Comparison of ENCODE assay signal across 15 cellular contexts in genomic region chr20:33130553-33130952, GRCh38. TPM values are rescaled to one million over a fixed set of nuclear protein-coding genes. Genes with fewer than 3 reads are reported as not detected.
DNase-seq lines count a peak whose midpoint lies in the region; ATAC-seq and TF ChIP-seq lines count a peak whose summit lies in the region.
"Had no signal": no experiment of that assay in that cellular context is flagged by ENCODE, and none has a peak within 500 bp of the region (broad histone marks: within the 10 kb centered on the region; RNA-seq: fewer than 3 reads in every experiment).

No MANE protein-coding gene starts in this region.

- DNase-seq in Daoy (ENCODE audit: low read depth): peak; percentile 68
- peak; percentile 35 for DNase-seq in NCI-H2029 (lab: John Stamatoyannopoulos, UW)
- DNase-seq in epithelial cell of esophagus (ENCODE audit: low read depth): peak; percentile 68
- no peak for DNase-seq in sciatic nerve (ENCODE audit: low spot score)
- DNase-seq in posterior vena cava (ENCODE audit: low spot score): no peak
- no peak for DNase-seq in activated CD4-positive, alpha-beta T cell treated with anti-CD3 and anti-CD28 coated beads for 4 hours
- no peak for DNase-seq in NCI-H1417 (lab: John Stamatoyannopoulos, UW)
- no peak for DNase-seq in NCI-H2171 (lab: John Stamatoyannopoulos, UW)
- DNase-seq: activated CD8-positive, alpha-beta memory T cell treated with anti-CD3 and anti-CD28 coated beads for 24 hours; cerebellar nuclear complex; NCI-H1417 treated with DMSO at 0.1 percent for 48 hours; NCI-H345; SIG-M5; stimulated activated CD4-positive, alpha-beta T cell treated with anti-CD3 and anti-CD28 coated beads, Interleukin-2, amount 100 ng/mL, for 24 hours had no signal

- no peak for TF ChIP-seq CTCF in epithelial cell of esophagus (IDR thresholded peaks at IDR 0.05; ENCODE audit: insufficient read depth, low read depth, low read length, missing control alignments)

- intact Hi-C loops in sciatic nerve (cut with DNase I) (no loop called here), posterior vena cava (cut with DNase I) (no loop called here)

- H3K4me3 ChIP-seq in epithelial cell of esophagus (ENCODE audit: low read length): no peak overlapping the region
- H3K4me3 ChIP-seq: neural progenitor cell had no signal

- ATAC-seq in sciatic nerve: peak; percentile 46

RNA-seq across cellular contexts. Expression of gene BPIFA2, which starts 37.4 kb away (rescaled TPM):
- not detected in 2 replicates for total RNA-seq in Daoy (2014; rRNA removed; shearing (Covaris generic))
- total RNA-seq in sciatic nerve (not detected), posterior vena cava (not detected)

RNA-seq across cellular contexts. Expression of gene BPIFB4, which starts 51.1 kb away (rescaled TPM):
- not detected in 2 replicates for total RNA-seq in Daoy (2014; rRNA removed; shearing (Covaris generic))
- not detected for total RNA-seq in sciatic nerve
- total RNA-seq in posterior vena cava: not detected

Comparison
In these comparisons a context has a peak if more than half of its experiments do, and no peak if none do; other contexts are left out.
1. DNase-seq: peak in Daoy (single experiment), NCI-H2029 (single experiment) and epithelial cell of esophagus (single experiment); none in sciatic nerve (single experiment), posterior vena cava (single experiment), activated CD4-positive, alpha-beta T cell treated with anti-CD3 and anti-CD28 coated beads for 4 hours (0 of 2), NCI-H1417 (0 of 3) and NCI-H2171 (single experiment).